Comparison of ENCODE assay signal across 8 cellular contexts in genomic region chr21:36149788-36150187, GRCh38. TPM values are rescaled to one million over a fixed set of nuclear protein-coding genes. Genes with fewer than 3 reads are reported as not detected.
DNase-seq lines count a peak whose midpoint lies in the region; ATAC-seq and TF ChIP-seq lines count a peak whose summit lies in the region.

No MANE protein-coding gene starts in this region.

- intact Hi-C loops in thyroid gland (cut with DNase I), result loop anchor here (10.0 kb wide), 1 partner anchor 175 kb away; the partner anchor contains the start of gene MORC3

- DNase-seq in activated naive CD4-positive, alpha-beta T cell treated with anti-CD3 and anti-CD28 coated beads, Interleukin-2, amount 10 ng/mL, durations not matched to agents 7 days and 5 days, result no peak
- no peak for DNase-seq in activated naive CD4-positive, alpha-beta T cell treated with anti-CD3 and anti-CD28 coated beads, Interleukin-2, amount 50 U/mL, for 72 hours (ENCODE audit: low spot score in 2 of 2)
- DNase-seq in lung (ENCODE audit: low spot score), result no peak
- DNase-seq in thyroid gland, result peak in 1 of 2 donors; percentile 13
- no peak for DNase-seq in NCI-H69 (lab: John Stamatoyannopoulos, UW)
- no peak for DNase-seq in NCI-H2196 (lab: John Stamatoyannopoulos, UW; ENCODE audit: unreplicated experiment)

- H3K36me3 Mint-ChIP-seq in activated naive CD4-positive, alpha-beta T cell treated with anti-CD3 and anti-CD28 coated beads, Interleukin-2, amount 10 ng/mL, durations not matched to agents 7 days and 5 days, result peaks cover 32% of the 10 kb centered on the region
- peaks cover 7 to 8% of the 10 kb centered on the region in 2 donors for H3K36me3 Mint-ChIP-seq in activated naive CD4-positive, alpha-beta T cell treated with anti-CD3 and anti-CD28 coated beads, Interleukin-2, amount 50 U/mL, for 72 hours
- H3K36me3 Mint-ChIP-seq in activated naive CD8-positive, alpha-beta T cell, result peaks cover 3% of the 10 kb centered on the region

- H3K9me3 Mint-ChIP-seq in activated naive CD4-positive, alpha-beta T cell treated with anti-CD3 and anti-CD28 coated beads, Interleukin-2, amount 10 ng/mL, durations not matched to agents 7 days and 5 days, result no peaks in the 10 kb centered on the region
- H3K9me3 Mint-ChIP-seq in activated naive CD4-positive, alpha-beta T cell treated with anti-CD3 and anti-CD28 coated beads, Interleukin-2, amount 50 U/mL, for 72 hours, result no peaks in the 10 kb centered on the region
- no peaks in the 10 kb centered on the region for H3K9me3 Mint-ChIP-seq in activated naive CD8-positive, alpha-beta T cell (ENCODE audit: low read depth)

- H3K36me3 ChIP-seq in lung (ENCODE audit: control insufficient read depth in 2 of 2, insufficient read depth in 2 of 2, low read length in 2 of 2), result peaks cover 0 to 5% of the 10 kb centered on the region in 2 donors
- H3K36me3 ChIP-seq in thyroid gland, result no peaks in the 10 kb centered on the region

- H3K4me3 Mint-ChIP-seq in activated naive CD4-positive, alpha-beta T cell treated with anti-CD3 and anti-CD28 coated beads, Interleukin-2, amount 10 ng/mL, durations not matched to agents 7 days and 5 days, result no peak overlapping the region
- no peak overlapping the region for H3K4me3 Mint-ChIP-seq in activated naive CD8-positive, alpha-beta T cell

- no peak for ATAC-seq in activated naive CD4-positive, alpha-beta T cell treated with anti-CD3 and anti-CD28 coated beads, Interleukin-2, amount 50 U/mL, for 72 hours
- ATAC-seq in lung (ENCODE audit: insufficient read depth, low FRiP score) (no peak), GM21529 (IDR thresholded peaks at IDR 0.05; ENCODE audit: unreplicated experiment) (no peak)

- peaks cover 3% of the 10 kb centered on the region for H3K27me3 Mint-ChIP-seq in activated naive CD4-positive, alpha-beta T cell treated with anti-CD3 and anti-CD28 coated beads, Interleukin-2, amount 10 ng/mL, durations not matched to agents 7 days and 5 days
- no peaks in the 10 kb centered on the region for H3K27me3 Mint-ChIP-seq in activated naive CD8-positive, alpha-beta T cell

- H3K4me1 ChIP-seq in lung (ENCODE audit: control insufficient read depth in 2 of 2, insufficient read depth in 2 of 2, low read length in 2 of 2) (peaks cover 6% of the 10 kb centered on the region in 2 donors), thyroid gland (peaks cover 8 to 16% of the 10 kb centered on the region in 2 donors)

- no peaks in the 10 kb centered on the region for H3K27me3 ChIP-seq in lung (ENCODE audit: control insufficient read depth, insufficient read depth)
- H3K27me3 ChIP-seq in thyroid gland, result no peaks in the 10 kb centered on the region

- H3K9me3 ChIP-seq in lung (ENCODE audit: control insufficient read depth in 2 of 2, insufficient read depth in 1 of 2, low read length in 1 of 2) (no peaks in the 10 kb centered on the region), thyroid gland (no peaks in the 10 kb centered on the region)

- TF ChIP-seq POLR2A in thyroid gland (IDR thresholded peaks at IDR 0.05), result no peak

- peaks cover 72% of the 10 kb centered on the region for H3K4me1 Mint-ChIP-seq in activated naive CD4-positive, alpha-beta T cell treated with anti-CD3 and anti-CD28 coated beads, Interleukin-2, amount 10 ng/mL, durations not matched to agents 7 days and 5 days
- peaks cover 32% of the 10 kb centered on the region for H3K4me1 Mint-ChIP-seq in activated naive CD8-positive, alpha-beta T cell (ENCODE audit: low read depth)

- 71 to 77% methylated on average over 4 of the region's 4 CpGs for WGBS in lung, 2 donors
- WGBS in thyroid gland, 2 donors, result 87 to 97% methylated on average over 4 of the region's 4 CpGs

- peak overlapping the region; percentile 88 for H3K27ac Mint-ChIP-seq in activated naive CD4-positive, alpha-beta T cell treated with anti-CD3 and anti-CD28 coated beads, Interleukin-2, amount 10 ng/mL, durations not matched to agents 7 days and 5 days
- peak overlapping the region in 1 of 2 donors; percentile 65 for H3K27ac Mint-ChIP-seq in activated naive CD4-positive, alpha-beta T cell treated with anti-CD3 and anti-CD28 coated beads, Interleukin-2, amount 50 U/mL, for 72 hours
- peak overlapping the region; percentile 92 for H3K27ac Mint-ChIP-seq in activated naive CD8-positive, alpha-beta T cell

- H3K4me3 ChIP-seq in lung (no peak overlapping the region), thyroid gland (replicated peaks in 1 of 3) (no peak overlapping the region)

- H3K27ac ChIP-seq in lung (ENCODE audit: low read depth in 1 of 2, low read length in 1 of 2), result peak overlapping the region; percentile 24 to 55
- H3K27ac ChIP-seq in thyroid gland, result peak overlapping the region; percentile 67 to 79 (median 75)

- TF ChIP-seq CTCF in lung (IDR thresholded peaks at IDR 0.05; ENCODE audit: control extremely low read depth, extremely low read depth) (no peak), thyroid gland (IDR thresholded peaks at IDR 0.05) (no peak)

- CTCF ChIA-PET in activated naive CD4-positive, alpha-beta T cell treated with anti-CD3 and anti-CD28 coated beads, Interleukin-2, amount 10 ng/mL, durations not matched to agents 7 days and 5 days (lab: Charles Lee), result interaction anchor here (0.7 to 4.4 kb wide), 7 partner anchors 9 to 244 kb away, joined by 3 to 62 read pairs (median 4); no protein-coding TSS in a partner anchor

RNA-seq across cellular contexts. Expression of gene DOP1B, which starts 6.8 kb away (rescaled TPM):
- 10 to 100 TPM; 12.1 to 12.9 TPM for total RNA-seq in activated naive CD4-positive, alpha-beta T cell treated with anti-CD3 and anti-CD28 coated beads, Interleukin-2, amount 50 U/mL, for 72 hours
- total RNA-seq in lung (10 to 100 TPM; 14.4 to 23.7 TPM), thyroid gland (10 to 100 TPM; 15.9 to 28.1 (median 20.4) TPM)
- 1 to 10 TPM; 5.2 to 8.0 TPM for polyA plus RNA-seq in lung

RNA-seq across cellular contexts. Expression of gene CBR3, which starts 14.9 kb away (rescaled TPM):
- 10 to 100 TPM in 1 of 2 donors, 1 to 10 TPM in 1; 9.6 to 23.2 TPM for total RNA-seq in activated naive CD4-positive, alpha-beta T cell treated with anti-CD3 and anti-CD28 coated beads, Interleukin-2, amount 50 U/mL, for 72 hours
- 1 to 10 TPM in 1 of 2 donors, under 1 TPM in 1; 0.23 to 5.1 TPM for total RNA-seq in lung
- 1 to 10 TPM; 4.2 to 9.0 TPM for polyA plus RNA-seq in lung
- total RNA-seq in thyroid gland, result 10 to 100 TPM in 1 of 4 donors, 1 to 10 TPM in 3; 5.0 to 23.6 (median 6.5) TPM
